Comparison of ENCODE assay signal across 1 cellular context in genomic region chr5:50419656-50420055, GRCh38. TPM values are rescaled to one million over a fixed set of nuclear protein-coding genes. Genes with fewer than 3 reads are reported as not detected.
"Had no signal": no experiment of that assay in that cellular context is flagged by ENCODE, and none has a peak within 500 bp of the region (broad histone marks: within the 10 kb centered on the region; RNA-seq: fewer than 3 reads in every experiment).

No MANE protein-coding gene starts in this region.

RNA-seq across cellular contexts. Expression of gene EMB, which starts 21.4 kb away (rescaled TPM):
- polyA plus RNA-seq: K562 had no signal
